In genomic region chr13:51895906-51896888, GRCh38 we compare ENCODE assay signal across 1 cellular context.
TF ChIP-seq lines count a peak whose summit lies in the region.

No MANE protein-coding gene starts in this region.

TF ChIP-seq in WTC11, 78 proteins besides CTCF, POLR2A, EP300 and RAD21 (continued from another document):
- TF ChIP-seq ZNF532 (CRISPR knock-in tag; IDR thresholded peaks at IDR 0.05; ENCODE audit: borderline replicate concordance) (no peak), ESRRA (CRISPR knock-in tag; IDR thresholded peaks at IDR 0.05; ENCODE audit: borderline replicate concordance) (no peak), PRDM15 (CRISPR knock-in tag; IDR thresholded peaks at IDR 0.05) (no peak), ZNF281 (CRISPR knock-in tag; IDR thresholded peaks at IDR 0.05) (no peak), ATF1 (CRISPR knock-in tag; IDR thresholded peaks at IDR 0.05) (no peak), USF2 (CRISPR knock-in tag; IDR thresholded peaks at IDR 0.05) (no peak), USF1 (CRISPR knock-in tag; IDR thresholded peaks at IDR 0.05) (no peak), CREM (CRISPR knock-in tag; IDR thresholded peaks at IDR 0.05) (no peak), ATF2 (CRISPR knock-in tag; IDR thresholded peaks at IDR 0.05; ENCODE audit: borderline replicate concordance, low read depth) (no peak), ZNF671 (CRISPR knock-in tag; IDR thresholded peaks at IDR 0.05) (no peak), ZNF416 (CRISPR knock-in tag; IDR thresholded peaks at IDR 0.05) (no peak), FOXK1 (CRISPR knock-in tag; IDR thresholded peaks at IDR 0.05) (no peak), ZMAT4 (CRISPR knock-in tag; IDR thresholded peaks at IDR 0.05) (no peak)
